Comparison of ENCODE assay signal across 26 cellular contexts in genomic region chr6:52174118-52174517, GRCh38. TPM values are rescaled to one million over a fixed set of nuclear protein-coding genes. Genes with fewer than 3 reads are reported as not detected.
DNase-seq lines count a peak whose midpoint lies in the region; ATAC-seq, FAIRE-seq and TF ChIP-seq lines count a peak whose summit lies in the region.
"Had no signal": no experiment of that assay in that cellular context is flagged by ENCODE, and none has a peak within 500 bp of the region (broad histone marks: within the 10 kb centered on the region; RNA-seq: fewer than 3 reads in every experiment).

No MANE protein-coding gene starts in this region.

- H3K36me3 ChIP-seq in HepG2 (replicated peaks in 1 of 2; ENCODE audit: control insufficient read depth in 1 of 2, insufficient read depth in 2 of 2, low read length in 2 of 2) (no peaks in the 10 kb centered on the region), right lobe of liver (no peaks in the 10 kb centered on the region), IMR-90 (ENCODE audit: control insufficient read depth, insufficient read depth, low read length) (no peaks in the 10 kb centered on the region)

- H3K23ac ChIP-seq in IMR-90 (ENCODE audit: low read depth, low read length): no peak overlapping the region

- no peaks in the 10 kb centered on the region for H3K79me2 ChIP-seq in HepG2 (ENCODE audit: insufficient read depth, low read length)

- no peak overlapping the region for H2AK9ac ChIP-seq in IMR-90 (replicated peaks; ENCODE audit: low read depth, low read length, poor library complexity)

- TF ChIP-seq CTCF in HepG2 (CRISPR knock-in tag; IDR thresholded peaks at IDR 0.05): no peak
- no peak for TF ChIP-seq CTCF in right lobe of liver (IDR thresholded peaks at IDR 0.05)
- TF ChIP-seq CTCF in IMR-90 (conservative IDR thresholded peaks at IDR 0.05; ENCODE audit: low read depth, low read length): no peak
- TF ChIP-seq CTCF in progenitor cell of endocrine pancreas (IDR thresholded peaks at IDR 0.05; ENCODE audit: unreplicated experiment): no peak

- H2BK20ac ChIP-seq in IMR-90 (ENCODE audit: low read depth, low read length): no peak overlapping the region

- DNase-seq in HepG2 (ENCODE audit: low spot score) (no peak), right lobe of liver (no peak), IMR-90 (no peak), progenitor cell of endocrine pancreas (ENCODE audit: low spot score, unreplicated experiment) (no peak), NK-92 (lab: John Stamatoyannopoulos, UW; ENCODE audit: unreplicated experiment) (no peak), DMS114 treated with DMSO at 0.1 percent for 48 hours (lab: John Stamatoyannopoulos, UW; ENCODE audit: unreplicated experiment) (no peak)
- no peak for DNase-seq in activated CD4-positive, alpha-beta memory T cell treated with anti-CD3 and anti-CD28 coated beads for 36 hours
- DNase-seq: ACHN; Caco-2; CD4-positive, alpha-beta T cell; DMS153; DMS79; GDM1; GM23248; HCEC 1CT; KG1 had no signal

- peaks cover 5% of the 10 kb centered on the region for H3K4me1 Mint-ChIP-seq in activated T-helper 17 cell treated with anti-CD3 and anti-CD28 coated beads, Interleukin-2, amount 50 U/mL, for 72 hours
- no peaks in the 10 kb centered on the region for H3K4me1 Mint-ChIP-seq in progenitor cell of endocrine pancreas (ENCODE audit: low read depth)
- peaks cover 3% of the 10 kb centered on the region for H3K4me1 Mint-ChIP-seq in activated CD4-positive, alpha-beta memory T cell treated with anti-CD3 and anti-CD28 coated beads for 36 hours (ENCODE audit: low read depth)
- H3K4me1 Mint-ChIP-seq: IgD-negative memory B cell had no signal

- no peak overlapping the region for H3K4me3 ChIP-seq in HepG2 (replicated peaks in 1 of 3; ENCODE audit: insufficient read depth in 1 of 3, low read depth in 2 of 3, low read length in 3 of 3)
- H3K4me3 ChIP-seq in right lobe of liver: no peak overlapping the region
- H3K4me3 ChIP-seq in IMR-90 (ENCODE audit: insufficient read depth, low read depth, low read length): no peak overlapping the region
- H3K4me3 ChIP-seq: GM23248 had no signal

- no peak overlapping the region for H3K4me2 ChIP-seq in HepG2 (ENCODE audit: low read depth, low read length)
- no peak overlapping the region for H3K4me2 ChIP-seq in IMR-90 (ENCODE audit: low read depth, low read length)

- intact Hi-C loops in HepG2 (cut with micrococcal nuclease; ENCODE audit: unreplicated experiment): no loop called here
- intact Hi-C loops in right lobe of liver (cut with DNase I): no loop called here
- intact Hi-C loops in IMR-90 (cut with micrococcal nuclease): no loop called here
- intact Hi-C loops in activated CD4-positive, alpha-beta memory T cell treated with anti-CD3 and anti-CD28 coated beads for 36 hours (cut with micrococcal nuclease): no loop called here

- H3K9ac ChIP-seq in HepG2 (ENCODE audit: insufficient read depth, low read depth, low read length) (no peak overlapping the region), IMR-90 (ENCODE audit: low read depth, low read length) (no peak overlapping the region)
- H3K9ac ChIP-seq: GM23248 had no signal

- H3K27ac ChIP-seq in HepG2 (ENCODE audit: extremely low read length, insufficient read depth, low read length): no peak overlapping the region
- H3K27ac ChIP-seq in right lobe of liver: no peak overlapping the region
- H3K27ac ChIP-seq in IMR-90 (ENCODE audit: insufficient read depth, low read length): no peak overlapping the region
- H3K27ac ChIP-seq: C4-2B, GM23248, HL-60 had no signal

- TF ChIP-seq RAD21 in HepG2 (CRISPR knock-in tag; IDR thresholded peaks at IDR 0.05): no peak
- no peak for TF ChIP-seq RAD21 in IMR-90 (IDR thresholded peaks at IDR 0.05; ENCODE audit: low read length)

- H3K18ac ChIP-seq in IMR-90 (ENCODE audit: low read depth, low read length): no peak overlapping the region

- H4K5ac ChIP-seq in IMR-90 (ENCODE audit: low read depth, low read length): no peak overlapping the region

- no peak overlapping the region for H3K4ac ChIP-seq in IMR-90 (ENCODE audit: low read depth, low read length)

- no peak overlapping the region for H3K4me3 Mint-ChIP-seq in activated T-helper 17 cell treated with anti-CD3 and anti-CD28 coated beads, Interleukin-2, amount 50 U/mL, for 72 hours
- no peak overlapping the region for H3K4me3 Mint-ChIP-seq in progenitor cell of endocrine pancreas (ENCODE audit: low read depth)
- H3K4me3 Mint-ChIP-seq in activated CD4-positive, alpha-beta memory T cell treated with anti-CD3 and anti-CD28 coated beads for 36 hours: no peak overlapping the region
- H3K4me3 Mint-ChIP-seq: CD4-positive, alpha-beta T cell; IgD-negative memory B cell had no signal

- H3K9me3 ChIP-seq in HepG2 (ENCODE audit: low read length): no peaks in the 10 kb centered on the region
- no peaks in the 10 kb centered on the region for H3K9me3 ChIP-seq in right lobe of liver
- H3K9me3 ChIP-seq in IMR-90 (ENCODE audit: control insufficient read depth, insufficient read depth, low read length): no peaks in the 10 kb centered on the region
- H3K9me3 ChIP-seq: Caco-2 had no signal

- no peak overlapping the region for H4K8ac ChIP-seq in IMR-90 (ENCODE audit: low read depth in 2 of 2, low read length in 2 of 2)

- no peak for FAIRE-seq in HepG2 (lab: Jason Lieb, UNC)
- FAIRE-seq: D721Med, H54 had no signal

- no peak overlapping the region for H2BK15ac ChIP-seq in IMR-90 (ENCODE audit: low read depth, low read length)

- BruUV-seq in HepG2 (replicated peaks; lab: Mats Ljungman, UMichigan) (no TSS peak), IMR-90 (replicated peaks; lab: Mats Ljungman, UMichigan) (no TSS peak)

- CTCF ChIA-PET in HepG2 (lab: Yijun Ruan, JAX; ENCODE audit: low intra/inter-chr PET ratio, low total read pairs): no interaction called here
- CTCF ChIA-PET in IMR-90 (lab: Yijun Ruan, JAX): no interaction called here
- CTCF ChIA-PET in activated CD4-positive, alpha-beta memory T cell treated with anti-CD3 and anti-CD28 coated beads for 36 hours (lab: Charles Lee): interaction anchor here (0.7 to 1.3 kb wide), 3 partner anchors 11 to 39 kb away, joined by 3 to 6 read pairs (median 3); no protein-coding TSS in a partner anchor

- H2AFZ ChIP-seq in HepG2 (ENCODE audit: low read length): no peak overlapping the region
- H2AFZ ChIP-seq in IMR-90 (replicated peaks; ENCODE audit: low read length, poor library complexity): no peak overlapping the region
- H2AFZ ChIP-seq: GM23248 had no signal

- H3K79me1 ChIP-seq in IMR-90 (ENCODE audit: low read depth in 1 of 2, low read length in 2 of 2): no peaks in the 10 kb centered on the region

- no peak overlapping the region for H2BK120ac ChIP-seq in IMR-90 (ENCODE audit: low read depth, low read length)

- in situ Hi-C loops in HepG2 (cut with HindIII; ENCODE audit: extremely low pct_ligation_motif_present, low pct_unique_long_range_greater_than_20kb) (loop anchor here (25.0 kb wide), 1 partner anchor 488 kb away; the partner anchor contains the start of gene TMEM14A), IMR-90 (cut with MboI; ENCODE audit: low sequenced_read_pairs) (no loop called here)

- POLR2A ChIA-PET in HepG2 (lab: Yijun Ruan, JAX): no interaction called here
- POLR2A ChIA-PET in IMR-90 (lab: Charles Lee; ENCODE audit: unreplicated experiment): no interaction called here
- POLR2A ChIA-PET in activated CD4-positive, alpha-beta memory T cell treated with anti-CD3 and anti-CD28 coated beads for 36 hours (lab: Charles Lee): no interaction called here

- dilution Hi-C loops in IMR-90 (cut with HindIII; ENCODE audit: low sequenced_read_pairs, unreplicated experiment): no loop called here

- 0 out of 2 replicates have a peak, but pooled peaks cover 7% of the 10 kb centered on the region for H3K4me1 ChIP-seq in HepG2 (ENCODE audit: insufficient read depth, low read length)
- no peaks in the 10 kb centered on the region for H3K4me1 ChIP-seq in right lobe of liver
- no peaks in the 10 kb centered on the region for H3K4me1 ChIP-seq in IMR-90 (ENCODE audit: control insufficient read depth, insufficient read depth, low read length)
- H3K4me1 ChIP-seq: Caco-2 had no signal

- TF ChIP-seq POLR2A in HepG2 (IDR thresholded peaks at IDR 0.05; ENCODE audit: insufficient read depth in 1 of 2, low read depth in 2 of 2, low read length in 2 of 2): no peak
- TF ChIP-seq POLR2A in right lobe of liver (IDR thresholded peaks at IDR 0.05): no peak
- TF ChIP-seq POLR2A in IMR-90 (IDR thresholded peaks at IDR 0.05; ENCODE audit: low read depth, low read length): no peak

- TF ChIP-seq EP300 in HepG2 (IDR thresholded peaks at IDR 0.05; ENCODE audit: low read depth in 2 of 2, low read length in 2 of 2) (no peak), HepG2 (CRISPR knock-in tag; IDR thresholded peaks at IDR 0.05; ENCODE audit: borderline replicate concordance) (no peak)

- H3K27ac Mint-ChIP-seq in activated T-helper 17 cell treated with anti-CD3 and anti-CD28 coated beads, Interleukin-2, amount 50 U/mL, for 72 hours: no peak overlapping the region
- peak overlapping the region; percentile 38 for H3K27ac Mint-ChIP-seq in progenitor cell of endocrine pancreas
- H3K27ac Mint-ChIP-seq in activated CD4-positive, alpha-beta memory T cell treated with anti-CD3 and anti-CD28 coated beads for 36 hours: no peak overlapping the region
- H3K27ac Mint-ChIP-seq: CD4-positive, alpha-beta T cell; IgD-negative memory B cell had no signal

- H3K27me3 ChIP-seq in HepG2 (ENCODE audit: control insufficient read depth in 1 of 2, insufficient read depth in 2 of 2, low read length in 2 of 2) (peaks cover 3% of the 10 kb centered on the region in 2 experiments; a peak in 2 of 5 replicates), right lobe of liver (no peaks in the 10 kb centered on the region), IMR-90 (ENCODE audit: control insufficient read depth, insufficient read depth, low read length) (no peaks in the 10 kb centered on the region)

- H3K9me1 ChIP-seq in IMR-90 (ENCODE audit: insufficient read depth, low read length): no peaks in the 10 kb centered on the region

- no peak overlapping the region for H3K56ac ChIP-seq in IMR-90 (ENCODE audit: extremely low read depth, insufficient read depth, low read length)

- peaks cover 19% of the 10 kb centered on the region for H3K27me3 Mint-ChIP-seq in activated T-helper 17 cell treated with anti-CD3 and anti-CD28 coated beads, Interleukin-2, amount 50 U/mL, for 72 hours
- H3K27me3 Mint-ChIP-seq in progenitor cell of endocrine pancreas: peaks cover 16% of the 10 kb centered on the region
- peaks cover 17% of the 10 kb centered on the region for H3K27me3 Mint-ChIP-seq in activated CD4-positive, alpha-beta memory T cell treated with anti-CD3 and anti-CD28 coated beads for 36 hours
- H3K27me3 Mint-ChIP-seq: CD4-positive, alpha-beta T cell had no signal

- H2BK5ac ChIP-seq in IMR-90 (ENCODE audit: low read depth, low read length, poor library complexity, severe bottlenecking): no peak overlapping the region

- WGBS in HepG2 (ENCODE audit: low lambda C conversion rate): 39% methylated on average over 3 of the region's 3 CpGs
- WGBS in right lobe of liver (ENCODE audit: insufficient coverage, low coverage, low lambda C conversion rate, missing lambda C conversion rate): 84% methylated on average over 3 of the region's 3 CpGs
- WGBS in IMR-90 (ENCODE audit: extremely low coverage in 2 of 2, insufficient read length in 1 of 2), 2 experiments: no CpG with 5 or more reads among the region's 3 CpGs

- no peak overlapping the region for H3K14ac ChIP-seq in IMR-90 (replicated peaks; ENCODE audit: low read depth, low read length)

- ATAC-seq in HepG2 (no peak), right lobe of liver (no peak), IMR-90 (ENCODE audit: low read depth) (no peak)
- peak; percentile 27 for ATAC-seq in activated T-helper 17 cell treated with anti-CD3 and anti-CD28 coated beads, Interleukin-2, amount 50 U/mL, for 72 hours (replicated peaks)

- H4K91ac ChIP-seq in IMR-90 (ENCODE audit: insufficient read depth, low read depth, low read length): no peak overlapping the region

- no peaks in the 10 kb centered on the region for H4K20me1 ChIP-seq in HepG2 (ENCODE audit: insufficient read depth, low read length)
- no peaks in the 10 kb centered on the region for H4K20me1 ChIP-seq in IMR-90 (ENCODE audit: insufficient read depth, low read length)

- H3K9me3 Mint-ChIP-seq in activated T-helper 17 cell treated with anti-CD3 and anti-CD28 coated beads, Interleukin-2, amount 50 U/mL, for 72 hours: peaks cover 3% of the 10 kb centered on the region
- peaks cover 4% of the 10 kb centered on the region for H3K9me3 Mint-ChIP-seq in progenitor cell of endocrine pancreas (ENCODE audit: low read depth)
- no peaks in the 10 kb centered on the region for H3K9me3 Mint-ChIP-seq in activated CD4-positive, alpha-beta memory T cell treated with anti-CD3 and anti-CD28 coated beads for 36 hours
- H3K9me3 Mint-ChIP-seq: CD4-positive, alpha-beta T cell; IgD-negative memory B cell had no signal

- no peaks in the 10 kb centered on the region for H3K36me3 Mint-ChIP-seq in activated T-helper 17 cell treated with anti-CD3 and anti-CD28 coated beads, Interleukin-2, amount 50 U/mL, for 72 hours (ENCODE audit: low read depth)
- no peaks in the 10 kb centered on the region for H3K36me3 Mint-ChIP-seq in progenitor cell of endocrine pancreas (ENCODE audit: insufficient read depth)
- H3K36me3 Mint-ChIP-seq in activated CD4-positive, alpha-beta memory T cell treated with anti-CD3 and anti-CD28 coated beads for 36 hours: no peaks in the 10 kb centered on the region

- no peak overlapping the region for H2AK5ac ChIP-seq in IMR-90 (ENCODE audit: low read depth, low read length)

RNA-seq across cellular contexts. Expression of gene IL17A, which starts 12.1 kb away (rescaled TPM):
- total RNA-seq in HepG2 (2016; rRNA removed; fragmentation: Illumina TruSeq; extraction: Trizol): not detected in 2 replicates
- not detected in 2 replicates for total RNA-seq in HepG2 (2016; cell fraction: cytosol; rRNA removed; fragmentation: Illumina TruSeq; extraction: Trizol; ENCODE audit: low read depth)
- total RNA-seq in HepG2 (2016; cell fraction: insoluble cytoplasmic fraction; rRNA removed; fragmentation: Illumina TruSeq; extraction: Trizol): not detected in 2 replicates
- total RNA-seq in HepG2 (2016; cell fraction: membrane; rRNA removed; fragmentation: Illumina TruSeq; extraction: Trizol): not detected in 2 replicates
- total RNA-seq in HepG2 (2016; cell fraction: nucleus; rRNA removed; fragmentation: Illumina TruSeq; extraction: Trizol): not detected in 2 replicates
- polyA plus RNA-seq in HepG2 (2011; rRNA removed): not detected in 2 replicates
- polyA plus RNA-seq in HepG2 (2011; cell fraction: cytosol; rRNA removed): not detected in 2 replicates
- not detected in 2 replicates for polyA plus RNA-seq in HepG2 (2011; cell fraction: nucleus; rRNA removed)
- polyA plus RNA-seq in HepG2 (2012): not detected in 2 replicates
- not detected in 2 replicates for polyA plus RNA-seq in HepG2 (2016; cell fraction: cytosol; fragmentation: Illumina TruSeq; extraction: Trizol; ENCODE audit: low read depth)
- polyA plus RNA-seq in HepG2 (2016; cell fraction: insoluble cytoplasmic fraction; fragmentation: Illumina TruSeq; extraction: Trizol; ENCODE audit: low read depth): not detected in 2 replicates
- not detected in 2 replicates for polyA plus RNA-seq in HepG2 (2016; cell fraction: membrane; fragmentation: Illumina TruSeq; extraction: Trizol; ENCODE audit: low read depth)
- polyA plus RNA-seq in HepG2 (2016; cell fraction: nucleus; fragmentation: Illumina TruSeq; extraction: Trizol; ENCODE audit: insufficient read depth, low read depth): not detected in 2 replicates
- not detected in 2 replicates for polyA minus RNA-seq in HepG2 (2011; rRNA and poly(A)+ RNA removed; ENCODE audit: low replicate concordance)
- polyA minus RNA-seq in HepG2 (2011; cell fraction: cytosol; rRNA and poly(A)+ RNA removed): not detected in 2 replicates
- not detected in 2 replicates for polyA minus RNA-seq in HepG2 (2011; cell fraction: nucleus; rRNA and poly(A)+ RNA removed)
- not detected for total RNA-seq in right lobe of liver
- not detected in 2 replicates for total RNA-seq in IMR-90 (2012; rRNA removed)
- not detected in 2 replicates for polyA plus RNA-seq in IMR-90 (2012; rRNA removed)
- polyA plus RNA-seq in IMR-90 (2012; cell fraction: cytosol; rRNA removed): not detected in 2 replicates
- polyA plus RNA-seq in IMR-90 (2012; cell fraction: nucleus; rRNA removed; ENCODE audit: low replicate concordance): not detected in 2 replicates
- total RNA-seq in activated T-helper 17 cell treated with anti-CD3 and anti-CD28 coated beads, Interleukin-2, amount 50 U/mL, for 72 hours: 100 to 1,000 TPM in 1 of 2 donors, 10 to 100 TPM in 1; 45.4 to 141 TPM
- total RNA-seq in progenitor cell of endocrine pancreas: not detected in 2 replicates
- total RNA-seq in activated CD4-positive, alpha-beta memory T cell treated with anti-CD3 and anti-CD28 coated beads for 36 hours: 10 to 100 TPM; 33.7 to 35.3 TPM
- total RNA-seq: A172, Caco-2, Daoy, GM23248, HT1080 had no signal
- polyA plus RNA-seq: BJ, GM23248, IgD-negative memory B cell had no signal

Comparison
In these comparisons a context has a peak if more than half of its experiments do, and no peak if none do; other contexts are left out.
1. RNA of gene IL17A, which starts 12.1 kb away (total RNA-seq): 45.4 to 141 TPM in activated T-helper 17 cell treated with anti-CD3 and anti-CD28 coated beads, Interleukin-2, amount 50 U/mL, for 72 hours and 33.7 to 35.3 TPM in activated CD4-positive, alpha-beta memory T cell treated with anti-CD3 and anti-CD28 coated beads for 36 hours; not detected in HepG2, not detected in right lobe of liver, not detected in IMR-90 and not detected in progenitor cell of endocrine pancreas; every median in the first group is over 10 times any median in the second.